Comparison of ENCODE assay signal across 8 cellular contexts in genomic region chr10:79349072-79349491, GRCh38. TPM values are rescaled to one million over a fixed set of nuclear protein-coding genes. Genes with fewer than 3 reads are reported as not detected.
DNase-seq lines count a peak whose midpoint lies in the region; ATAC-seq and TF ChIP-seq lines count a peak whose summit lies in the region.

No MANE protein-coding gene starts in this region.

- H3K9me3 Mint-ChIP-seq in HFFc6 = no peaks in the 10 kb centered on the region
- peaks cover 0 to 1% (median 0%) of the 10 kb centered on the region in 11 donors for H3K9me3 Mint-ChIP-seq in naive thymus-derived CD4-positive, alpha-beta T cell

- no peak for ATAC-seq in naive thymus-derived CD4-positive, alpha-beta T cell
- ATAC-seq in HG02981 (IDR thresholded peaks at IDR 0.05; ENCODE audit: unreplicated experiment) = no peak

- H3K79me2 ChIP-seq in mammary epithelial cell (ENCODE audit: insufficient read depth, low read length) = peaks cover 65% of the 10 kb centered on the region

- H3K27me3 ChIP-seq in AG04450 (ENCODE audit: control insufficient read depth, insufficient read depth, low read length) (no peaks in the 10 kb centered on the region), mammary epithelial cell (ENCODE audit: insufficient read depth, low read length) (no peaks in the 10 kb centered on the region)
- H3K27me3 ChIP-seq in naive thymus-derived CD4-positive, alpha-beta T cell (ENCODE audit: control insufficient read depth in 2 of 2, insufficient read depth in 2 of 2, low read length in 2 of 2) = no peaks in the 10 kb centered on the region

- WGBS in mammary epithelial cell (ENCODE audit: low coverage, missing lambda C conversion rate) = 72% methylated on average over 6 of the region's 6 CpGs

- H3K4me1 ChIP-seq in mammary epithelial cell (ENCODE audit: insufficient read depth, low read length) = peaks cover 25% of the 10 kb centered on the region
- H3K4me1 ChIP-seq in naive thymus-derived CD4-positive, alpha-beta T cell (ENCODE audit: control insufficient read depth in 2 of 2, insufficient read depth in 2 of 2, low read length in 2 of 2) = peaks cover 15 to 25% of the 10 kb centered on the region in 2 donors

- no peaks in the 10 kb centered on the region for H4K20me1 ChIP-seq in mammary epithelial cell (ENCODE audit: insufficient read depth, low read length)

- dilution Hi-C loops in mammary epithelial cell (cut with HindIII; ENCODE audit: low sequenced_read_pairs) = loop anchor here (10.0 kb wide), 2 partner anchors 114 to 274 kb away; no protein-coding TSS in a partner anchor

- H3K27ac ChIP-seq in AG04450 (ENCODE audit: low read depth, low read length) (no peak overlapping the region), mammary epithelial cell (ENCODE audit: insufficient read depth, low read depth, low read length) (no peak overlapping the region)
- peak overlapping the region; percentile 73 for H3K27ac ChIP-seq in naive thymus-derived CD4-positive, alpha-beta T cell (ENCODE audit: low read depth, low read length)

- CTCF ChIA-PET in AG04450 (lab: Charles Lee) = interaction anchor here (2.1 kb wide), 1 partner anchor 25 kb away, joined by 9 read pairs; no protein-coding TSS in a partner anchor
- CTCF ChIA-PET in mammary epithelial cell (lab: Charles Lee; ENCODE audit: low non-redundant PET) = no interaction called here
- CTCF ChIA-PET in naive thymus-derived CD4-positive, alpha-beta T cell (lab: Charles Lee) = interaction anchor here (1.2 to 1.7 kb wide), 3 partner anchors 8 to 54 kb away, joined by 3 to 7 read pairs (median 4); no protein-coding TSS in a partner anchor

- DNase-seq in AG04450 (ENCODE audit: low read depth, low spot score) (no peak), HFFc6 (no peak), mammary epithelial cell (no peak), germinal center (ENCODE audit: low spot score) (no peak), A172 (ENCODE audit: low spot score) (no peak), DMS114 treated with DMSO at 0.1 percent for 48 hours (lab: John Stamatoyannopoulos, UW; ENCODE audit: unreplicated experiment) (no peak)
- no peak for DNase-seq in naive thymus-derived CD4-positive, alpha-beta T cell

- peak overlapping the region; percentile 93 for H3K4me3 Mint-ChIP-seq in HFFc6
- H3K4me3 Mint-ChIP-seq in naive thymus-derived CD4-positive, alpha-beta T cell = peak overlapping the region; percentile 71 to 92 (median 78)

- H3K27me3 Mint-ChIP-seq in HFFc6 (ENCODE audit: insufficient read depth) = peaks cover 4% of the 10 kb centered on the region
- H3K27me3 Mint-ChIP-seq in naive thymus-derived CD4-positive, alpha-beta T cell = no peaks in the 10 kb centered on the region

- H3K4me2 ChIP-seq in mammary epithelial cell (ENCODE audit: insufficient read depth, low read depth, low read length) = peak overlapping the region; percentile 85

- peak overlapping the region; percentile 79 for H3K4me3 ChIP-seq in AG04450 (ENCODE audit: low read depth, low read length)
- H3K4me3 ChIP-seq in mammary epithelial cell (replicated peaks in 1 of 3; ENCODE audit: insufficient read depth in 1 of 3, low read depth in 2 of 3, low read length in 3 of 3) = peak overlapping the region; percentile 13 to 89 (median 57)
- peak overlapping the region; percentile 72 for H3K4me3 ChIP-seq in naive thymus-derived CD4-positive, alpha-beta T cell (ENCODE audit: low read length)

- H3K9ac ChIP-seq in mammary epithelial cell (ENCODE audit: insufficient read depth, low read length) = no peak overlapping the region

- H3K27ac Mint-ChIP-seq in HFFc6 = peak overlapping the region; percentile 89
- H3K27ac Mint-ChIP-seq in naive thymus-derived CD4-positive, alpha-beta T cell = peak overlapping the region; percentile 76 to 96 (median 86)

- peaks cover 31% of the 10 kb centered on the region for H3K36me3 ChIP-seq in mammary epithelial cell (ENCODE audit: insufficient read depth, low read length)
- peaks cover 10 to 46% (median 16%) of the 10 kb centered on the region in 3 experiments for H3K36me3 ChIP-seq in naive thymus-derived CD4-positive, alpha-beta T cell (ENCODE audit: control insufficient read depth in 2 of 3, insufficient read depth in 3 of 3, low read length in 3 of 3)

- H3K36me3 Mint-ChIP-seq in HFFc6 (ENCODE audit: low read depth) = peaks cover 44% of the 10 kb centered on the region
- peaks cover 15 to 36% (median 24%) of the 10 kb centered on the region in 5 donors for H3K36me3 Mint-ChIP-seq in naive thymus-derived CD4-positive, alpha-beta T cell

- no peak overlapping the region for H2AFZ ChIP-seq in mammary epithelial cell (ENCODE audit: low read depth, low read length)

- peaks cover 19% of the 10 kb centered on the region for H3K4me1 Mint-ChIP-seq in HFFc6 (ENCODE audit: low read depth)
- peaks cover 9 to 54% (median 25%) of the 10 kb centered on the region in 7 donors for H3K4me1 Mint-ChIP-seq in naive thymus-derived CD4-positive, alpha-beta T cell

- intact Hi-C loops in mammary epithelial cell (cut with micrococcal nuclease) = loop anchor here (5.0 kb wide), 1 partner anchor 112 kb away; no protein-coding TSS in a partner anchor
- intact Hi-C loops in naive thymus-derived CD4-positive, alpha-beta T cell (cut with micrococcal nuclease) = loop anchor here (5.0 to 10.0 kb wide), 4 partner anchors 282 to 856 kb away; partner anchors contain the start of genes ANXA11 (in 1 of the 2) and ZMIZ1 (in 1 of the 2)

- POLR2A ChIA-PET in AG04450 (lab: Yijun Ruan, JAX) = no interaction called here
- POLR2A ChIA-PET in naive thymus-derived CD4-positive, alpha-beta T cell (lab: Charles Lee) = interaction anchor here (0.6 to 3.6 kb wide), 4 partner anchors 9 to 33 kb away, joined by 3 to 22 read pairs (median 5); no protein-coding TSS in a partner anchor

- TF ChIP-seq CTCF in AG04450 (IDR thresholded peaks at IDR 0.05; ENCODE audit: low read depth, low read length) (no peak), HFFc6 (IDR thresholded peaks at IDR 0.05) (no peak), mammary epithelial cell (conservative IDR thresholded peaks at IDR 0.05 in 1 of 2, IDR thresholded peaks at IDR 0.05 in 1 of 2; ENCODE audit: extremely low read depth in 1 of 2, insufficient read depth in 1 of 2, low read depth in 1 of 2, low read length in 2 of 2) (no peak)

- in situ Hi-C loops in mammary epithelial cell (cut with MboI; ENCODE audit: low sequenced_read_pairs in 2 of 2) = no loop called here

- H3K9me3 ChIP-seq in AG04450 (ENCODE audit: control insufficient read depth, insufficient read depth, low read length) = no peaks in the 10 kb centered on the region; the same call in 1 of the 2 replicates
- no peaks in the 10 kb centered on the region for H3K9me3 ChIP-seq in mammary epithelial cell (replicated peaks; ENCODE audit: insufficient read depth, low read length)
- no peaks in the 10 kb centered on the region for H3K9me3 ChIP-seq in naive thymus-derived CD4-positive, alpha-beta T cell (ENCODE audit: control insufficient read depth in 2 of 3, low read length in 3 of 3)

- BruUV-seq in mammary epithelial cell (replicated peaks; lab: Mats Ljungman, UMichigan) = no TSS peak

RNA-seq across cellular contexts. Expression of gene PPIF, which starts 1.8 kb away (rescaled TPM):
- 68.6 and 77.2 TPM in 2 replicates for polyA plus RNA-seq in AG04450 (2011; rRNA removed)
- 50.0 and 81.1 TPM in 2 replicates for polyA minus RNA-seq in AG04450 (2011; rRNA and poly(A)+ RNA removed)
- total RNA-seq in HFFc6 (2021; fragmentation: NEBNext Ultra II Directional; extraction: Animal tissue kit (Norgen Biotek cat#: 25700)) = 100 to 1,000 TPM in 3 of 6 experiments, 10 to 100 TPM in 3; 66.1 to 109 (median 98.9) TPM
- total RNA-seq in mammary epithelial cell = 10 to 100 TPM; 32.0 to 78.1 TPM
- polyA plus RNA-seq in mammary epithelial cell = 136 TPM
- 94.0 TPM for polyA minus RNA-seq in mammary epithelial cell
- 100 to 1,000 TPM in 1 of 5 experiments, 10 to 100 TPM in 4; 20.6 to 192 (median 73.3) TPM for total RNA-seq in naive thymus-derived CD4-positive, alpha-beta T cell
- polyA plus RNA-seq in naive thymus-derived CD4-positive, alpha-beta T cell = 10 to 100 TPM in 1 of 2 donors, 1 to 10 TPM in 1; 8.7 to 12.9 TPM
- total RNA-seq in A172 (2014; rRNA removed; shearing (Covaris generic)) = 38.2 and 47.2 TPM in 2 replicates
